18 cellular contexts compared by ENCODE assay signal in the genomic region with DNA sequence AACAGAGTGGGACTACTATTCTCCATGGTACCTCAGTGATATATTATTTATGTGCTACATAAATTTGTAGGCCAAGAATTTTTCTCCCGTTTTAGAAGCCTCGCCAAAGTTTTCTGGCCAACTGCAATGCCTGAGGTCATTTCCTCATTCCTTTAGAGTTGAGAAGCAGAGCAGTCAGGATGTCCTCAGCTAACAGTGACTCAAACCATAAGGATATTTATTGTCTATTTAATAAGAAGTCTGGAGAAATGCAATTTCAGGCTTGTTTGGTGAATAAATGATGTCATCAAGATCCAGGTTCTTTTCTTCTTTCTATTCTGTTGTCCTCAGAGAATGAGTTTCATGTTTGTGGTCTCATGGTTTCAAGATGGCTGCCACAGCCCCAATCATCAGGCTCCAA.
DNase-seq lines count a peak whose midpoint lies in the region; ATAC-seq and TF ChIP-seq lines count a peak whose summit lies in the region.
"Had no signal": no experiment of that assay in that cellular context is flagged by ENCODE, and none has a peak within 500 bp of the region (broad histone marks: within the 10 kb centered on the region; RNA-seq: fewer than 3 reads in every experiment).

No MANE protein-coding gene starts in this region.

- H3K4me1 ChIP-seq in RWPE2 (ENCODE audit: insufficient read depth, poor library complexity, severe bottlenecking) (peaks cover 12% of the 10 kb centered on the region), stomach (no peaks in the 10 kb centered on the region)
- H3K4me1 ChIP-seq: Peyer's patch, psoas muscle, transverse colon had no signal

- TF ChIP-seq EP300 in stomach (IDR thresholded peaks at IDR 0.05), result no peak

- no peaks in the 10 kb centered on the region for H3K36me3 ChIP-seq in RWPE2 (ENCODE audit: low read depth)
- H3K36me3 ChIP-seq in stomach, result no peaks in the 10 kb centered on the region
- H3K36me3 ChIP-seq: Peyer's patch, transverse colon had no signal

- no peak for TF ChIP-seq CTCF in RWPE2 (IDR thresholded peaks at IDR 0.05; ENCODE audit: poor library complexity, severe bottlenecking)
- TF ChIP-seq CTCF in fibroblast of mammary gland (conservative IDR thresholded peaks at IDR 0.05; ENCODE audit: control insufficient read depth, insufficient read depth, low read depth, low read length), result no peak
- no peak for TF ChIP-seq CTCF in stomach (IDR thresholded peaks at IDR 0.05)

- 67 to 92% (median 90%) methylated on average over 2 of the region's 2 CpGs for whole genome bisulfite sequencing in stomach, 5 donors

- H3K27me3 ChIP-seq in RWPE2 (ENCODE audit: insufficient read depth, poor library complexity, severe bottlenecking), result no peaks in the 10 kb centered on the region
- H3K27me3 ChIP-seq in stomach, result no peaks in the 10 kb centered on the region
- H3K27me3 ChIP-seq: Peyer's patch, transverse colon had no signal

- H3K9me3 ChIP-seq in RWPE2 (ENCODE audit: severe bottlenecking), result no peaks in the 10 kb centered on the region
- peaks cover 0 to 14% (median 5%) of the 10 kb centered on the region in 4 donors for H3K9me3 ChIP-seq in stomach
- H3K9me3 ChIP-seq: Peyer's patch, psoas muscle had no signal

- intact Hi-C loops in stomach (cut with DNase I; ENCODE audit: low total_unique reads), result no loop called here

- DNase-seq in H4 (ENCODE audit: low spot score), result peak; percentile 48
- no peak for DNase-seq in RWPE2 (ENCODE audit: low spot score)
- DNase-seq in fibroblast of mammary gland (ENCODE audit: low read depth), result peak; percentile 90
- DNase-seq in stromal cell of bone marrow (ENCODE audit: low read depth), result peak; percentile 62
- no peak for DNase-seq in NCI-H446 treated with DMSO at 0.1 percent for 48 hours (lab: John Stamatoyannopoulos, UW)
- no peak for DNase-seq in stomach
- DNase-seq in mesenteric fat pad (ENCODE audit: low spot score), result no peak
- DNase-seq: activated naive CD4-positive, alpha-beta T cell; caudate nucleus; Karpas-422; left cardiac atrium; NCI-H2029; Peyer's patch; psoas muscle; T-helper 1 cell; transverse colon had no signal

- no peak for TF ChIP-seq POLR2A in stomach (IDR thresholded peaks at IDR 0.05)

- H3K4me3 ChIP-seq in RWPE2 (ENCODE audit: severe bottlenecking) (no peak overlapping the region), fibroblast of mammary gland (ENCODE audit: control insufficient read depth, low read depth, low read length) (no peak overlapping the region), stomach (no peak overlapping the region)
- H3K4me3 ChIP-seq: Peyer's patch, psoas muscle, transverse colon had no signal

- H3K27ac ChIP-seq in RWPE2 (ENCODE audit: poor library complexity, severe bottlenecking), result peak overlapping the region; percentile 81
- H3K27ac ChIP-seq in stomach, result no peak overlapping the region
- H3K27ac ChIP-seq: Peyer's patch, psoas muscle, transverse colon had no signal

- peak; percentile 96 for ATAC-seq in RWPE2 (ENCODE audit: low read depth)
- ATAC-seq: activated CD4-positive, CD25-positive, alpha-beta regulatory T cell treated with anti-CD3 and anti-CD28 coated beads, Interleukin-2, amount 50 U/mL, for 24 hours; HCT116; psoas muscle had no signal

Comparison
In these comparisons a context has a peak if more than half of its experiments do, and no peak if none do; other contexts are left out.
1. DNase-seq: peak in H4 (single experiment), fibroblast of mammary gland (single experiment) and stromal cell of bone marrow (single experiment); none in RWPE2 (single experiment), NCI-H446 treated with DMSO at 0.1 percent for 48 hours (single experiment), stomach (single experiment) and mesenteric fat pad (single experiment).